ENCODE assay signal across 13 cellular contexts in genomic region chr1:21816602-21817302, GRCh38. TPM values are rescaled to one million over a fixed set of nuclear protein-coding genes. Genes with fewer than 3 reads are reported as not detected.
A peak's percentile ranks its signal among the peaks of the same experiment; 100 is the strongest.
DNase-seq lines count a peak whose midpoint lies in the region; ATAC-seq and TF ChIP-seq lines count a peak whose summit lies in the region.
"Had no signal": no experiment of that assay in that cellular context is flagged by ENCODE, and none has a peak within 500 bp of the region (broad histone marks: within the 10 kb centered on the region; RNA-seq: fewer than 3 reads in every experiment).

No MANE protein-coding gene starts in this region.

- CTCF ChIA-PET in AG04449 (lab: Yijun Ruan, JAX): interaction anchor here (1.0 kb wide), 1 partner anchor 147 kb away, joined by 3 read pairs; no protein-coding TSS in a partner anchor
- CTCF ChIA-PET in HEK293 (lab: Yijun Ruan, JAX): interaction anchor here (0.7 kb wide), 1 partner anchor 23 kb away, joined by 4 read pairs; no protein-coding TSS in a partner anchor
- CTCF ChIA-PET in T-cell (lab: Charles Lee): interaction anchor here in 1 of 2 donors (0.5 kb wide), 1 partner anchor 83 kb away, joined by 3 read pairs; no protein-coding TSS in a partner anchor

- POLR2A ChIA-PET in AG04449 (lab: Yijun Ruan, JAX): no interaction called here
- POLR2A ChIA-PET in HEK293 (lab: Yijun Ruan, JAX): no interaction called here
- POLR2A ChIA-PET in T-cell (lab: Charles Lee): no interaction called here

- H3K9me3 Mint-ChIP-seq in T-cell: no peaks in the 10 kb centered on the region
- H3K9me3 Mint-ChIP-seq: CD8-positive, alpha-beta T cell had no signal

- peaks cover 3 to 24% of the 10 kb centered on the region in 2 donors for H3K27me3 Mint-ChIP-seq in T-cell

- no peak overlapping the region for H3K4me3 Mint-ChIP-seq in T-cell
- H3K4me3 Mint-ChIP-seq: CD8-positive, alpha-beta T cell had no signal

- H3K4me1 Mint-ChIP-seq in T-cell: peaks cover 6 to 12% (median 6%) of the 10 kb centered on the region in 3 donors

- no peaks in the 10 kb centered on the region for H3K9me3 ChIP-seq in HEK293 (ENCODE audit: control insufficient read depth, insufficient read depth, low read depth, low read length)
- H3K9me3 ChIP-seq in effector memory CD4-positive, alpha-beta T cell (ENCODE audit: control insufficient read depth, low read length): no peaks in the 10 kb centered on the region

- no peak for TF ChIP-seq CTCF in AG04449 (IDR thresholded peaks at IDR 0.05; ENCODE audit: insufficient read depth, low read length, missing control alignments)
- no peak for TF ChIP-seq CTCF in HEK293 (tag by site-specific recombination; IDR thresholded peaks at IDR 0.05)

- H3K27ac ChIP-seq in HEK293 (ENCODE audit: extremely low read depth, low read depth, low read length): no peak overlapping the region
- no peak overlapping the region for H3K27ac ChIP-seq in effector memory CD4-positive, alpha-beta T cell (ENCODE audit: insufficient read depth, low read length, poor library complexity, severe bottlenecking)

- H3K36me3 Mint-ChIP-seq in T-cell: no peaks in the 10 kb centered on the region
- H3K36me3 Mint-ChIP-seq: CD8-positive, alpha-beta T cell had no signal

- DNase-seq in AG04449 (ENCODE audit: low read depth, low spot score): peak; percentile 19
- DNase-seq in amniotic epithelial cell (ENCODE audit: low read depth): peak; percentile 74
- peak; percentile 91 for DNase-seq in islet precursor cell
- DNase-seq in effector memory CD4-positive, alpha-beta T cell: no peak
- no peak for DNase-seq in T-cell
- no peak for DNase-seq in NCI-H1436 treated with DMSO at 0.1 percent for 48 hours (lab: John Stamatoyannopoulos, UW)
- DNase-seq: activated T-cell treated with anti-CD3 and anti-CD28 coated beads, Interleukin-2, amount 50 U/mL, for 48 hours; CD8-positive, alpha-beta T cell; cortex of kidney; T-helper 2 cell had no signal

- H3K27ac Mint-ChIP-seq in T-cell: no peak overlapping the region
- H3K27ac Mint-ChIP-seq: CD8-positive, alpha-beta T cell had no signal

- H3K4me1 ChIP-seq in HEK293 (ENCODE audit: control insufficient read depth, insufficient read depth, low read length): no peaks in the 10 kb centered on the region
- no peaks in the 10 kb centered on the region for H3K4me1 ChIP-seq in effector memory CD4-positive, alpha-beta T cell (ENCODE audit: control insufficient read depth, insufficient read depth, low read length, poor library complexity, severe bottlenecking)

- ATAC-seq in T-cell (replicated peaks in 1 of 4): no peak
- no peak for ATAC-seq in HG02642 (IDR thresholded peaks at IDR 0.05; ENCODE audit: poor library complexity, unreplicated experiment)
- ATAC-seq: CD8-positive, alpha-beta T cell had no signal

- no peaks in the 10 kb centered on the region for H3K36me3 ChIP-seq in HEK293 (ENCODE audit: control insufficient read depth in 2 of 2, insufficient read depth in 1 of 2, low read length in 2 of 2)
- H3K36me3 ChIP-seq in effector memory CD4-positive, alpha-beta T cell (ENCODE audit: control insufficient read depth, insufficient read depth, low read length): no peaks in the 10 kb centered on the region

- no peaks in the 10 kb centered on the region for H3K27me3 ChIP-seq in effector memory CD4-positive, alpha-beta T cell (replicated peaks; ENCODE audit: control insufficient read depth, insufficient read depth, low read length, poor library complexity, severe bottlenecking)

- H3K4me3 ChIP-seq in AG04449 (ENCODE audit: low read depth, low read length): no peak overlapping the region
- H3K4me3 ChIP-seq in HEK293 (ENCODE audit: low read depth, low read length): no peak overlapping the region
- H3K4me3 ChIP-seq in effector memory CD4-positive, alpha-beta T cell (ENCODE audit: insufficient read depth, low read depth, low read length, poor library complexity, severe bottlenecking): no peak overlapping the region

TF ChIP-seq in HEK293, 187 proteins besides CTCF, POLR2A, EP300 and RAD21:
- TF ChIP-seq ZBTB44 (tag by site-specific recombination; IDR thresholded peaks at IDR 0.05) (no peak), ZNF600 (tag by site-specific recombination; IDR thresholded peaks at IDR 0.05) (0 out of 2 replicates have a peak, but pooled peaks have one; percentile 43), ZNF132 (tag by site-specific recombination; IDR thresholded peaks at IDR 0.05; ENCODE audit: borderline replicate concordance) (no peak), ZNF621 (tag by site-specific recombination; IDR thresholded peaks at IDR 0.05) (no peak)
TF ChIP-seq in HEK293: peak in this region for 1.

RNA-seq across cellular contexts. Expression of gene LDLRAD2, which starts 4.7 kb away (rescaled TPM):
- total RNA-seq in T-cell: under 1 TPM in 2 of 5 donors, not detected in 3; 0.07 to 0.13 TPM
- total RNA-seq: CD8-positive, alpha-beta T cell; NCI-H460 had no signal

RNA-seq across cellular contexts. Expression of gene USP48, which starts 33.8 kb away (rescaled TPM):
- 10 to 100 TPM; 65.8 to 95.6 (median 77.5) TPM for total RNA-seq in T-cell

Comparison
In these comparisons a context has a peak if more than half of its experiments do, and no peak if none do; other contexts are left out.
1. DNase-seq: peak in AG04449 (single experiment), amniotic epithelial cell (single experiment) and islet precursor cell (single experiment); none in effector memory CD4-positive, alpha-beta T cell (0 of 3), T-cell (0 of 34) and NCI-H1436 treated with DMSO at 0.1 percent for 48 hours (single experiment).